ENCODE assay signal across 8 cellular contexts in the genomic region with DNA sequence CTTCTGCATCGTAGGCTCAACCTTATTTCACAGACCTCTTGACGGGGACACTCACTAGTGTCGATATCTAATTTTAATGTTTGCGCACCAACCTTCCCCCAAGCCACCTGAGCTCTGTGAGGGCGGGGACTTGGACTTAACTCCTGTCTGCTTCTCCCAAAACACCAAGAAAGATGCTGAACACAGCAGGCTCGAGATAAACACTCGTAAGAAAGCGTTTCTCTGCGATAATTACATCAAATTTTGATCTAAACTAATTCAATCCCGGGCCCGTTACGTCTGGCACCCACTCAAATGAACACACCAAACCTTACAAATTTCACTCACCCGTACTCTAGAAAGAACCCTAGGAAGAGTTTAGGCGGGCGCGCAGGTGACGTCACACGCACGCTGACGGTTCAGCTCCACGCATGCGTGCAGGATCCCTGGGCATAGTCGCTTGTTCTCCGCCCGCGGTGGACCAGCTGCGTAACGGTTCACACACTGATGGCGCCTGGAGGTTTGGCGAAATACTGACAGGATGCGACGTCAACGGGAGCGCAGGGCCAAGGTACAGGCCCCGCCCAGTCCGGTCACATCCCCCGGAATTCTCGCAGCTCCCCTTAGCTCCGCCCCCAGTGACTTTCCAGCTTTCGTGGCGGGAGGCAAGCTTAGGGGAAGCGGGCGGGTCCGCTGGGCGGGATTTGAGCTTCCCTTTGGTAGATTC. TPM values are rescaled to one million over a fixed set of nuclear protein-coding genes. Genes with fewer than 3 reads are reported as not detected.
DNase-seq lines count a peak whose midpoint lies in the region; ATAC-seq and TF ChIP-seq lines count a peak whose summit lies in the region.

A gene with protein sequence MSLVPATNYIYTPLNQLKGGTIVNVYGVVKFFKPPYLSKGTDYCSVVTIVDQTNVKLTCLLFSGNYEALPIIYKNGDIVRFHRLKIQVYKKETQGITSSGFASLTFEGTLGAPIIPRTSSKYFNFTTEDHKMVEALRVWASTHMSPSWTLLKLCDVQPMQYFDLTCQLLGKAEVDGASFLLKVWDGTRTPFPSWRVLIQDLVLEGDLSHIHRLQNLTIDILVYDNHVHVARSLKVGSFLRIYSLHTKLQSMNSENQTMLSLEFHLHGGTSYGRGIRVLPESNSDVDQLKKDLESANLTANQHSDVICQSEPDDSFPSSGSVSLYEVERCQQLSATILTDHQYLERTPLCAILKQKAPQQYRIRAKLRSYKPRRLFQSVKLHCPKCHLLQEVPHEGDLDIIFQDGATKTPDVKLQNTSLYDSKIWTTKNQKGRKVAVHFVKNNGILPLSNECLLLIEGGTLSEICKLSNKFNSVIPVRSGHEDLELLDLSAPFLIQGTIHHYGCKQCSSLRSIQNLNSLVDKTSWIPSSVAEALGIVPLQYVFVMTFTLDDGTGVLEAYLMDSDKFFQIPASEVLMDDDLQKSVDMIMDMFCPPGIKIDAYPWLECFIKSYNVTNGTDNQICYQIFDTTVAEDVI (minus strand): TSS at position 359 of the 706 bp plus-strand sequence. CDS start 32,652 bp downstream, outside the sequence.

- TF ChIP-seq CTCF in dorsolateral prefrontal cortex (IDR thresholded peaks at IDR 0.05 in 54 of 56, conservative IDR thresholded peaks at IDR 0.05 in 2 of 56; ENCODE audit: low read depth in 1 of 56, partially characterized antibody in 56 of 56) (peak in 21 of 56 donors; percentile 9 to 49 (median 22)), liver (IDR thresholded peaks at IDR 0.05; ENCODE audit: low read depth, low read length, missing input control) (no peak)

- peak within 1 kb of the TSS; percentile 89 for H3K4me3 Mint-ChIP-seq in activated CD4-positive, alpha-beta memory T cell treated with anti-CD3 and anti-CD28 coated beads for 36 hours

- H3K36me3 ChIP-seq in liver (ENCODE audit: control insufficient read depth in 4 of 4, insufficient read depth in 3 of 4, low read depth in 1 of 4, low read length in 3 of 4) = no peaks in the 10 kb centered on the region

- under 1% methylated on average over 45 of the region's 45 CpGs for WGBS in liver

- no peaks in the 10 kb centered on the region for H3K9me3 ChIP-seq in liver (ENCODE audit: control insufficient read depth in 4 of 4, low read length in 3 of 4)

- peak within 1 kb of the TSS; percentile 28 to 93 (median 80) for H3K4me3 ChIP-seq in dorsolateral prefrontal cortex
- H3K4me3 ChIP-seq in liver (ENCODE audit: low read depth in 1 of 3, low read length in 3 of 3) = peak within 1 kb of the TSS; percentile 64 to 86 (median 80)

- H3K36me3 Mint-ChIP-seq in activated CD4-positive, alpha-beta memory T cell treated with anti-CD3 and anti-CD28 coated beads for 36 hours = peaks cover 22% of the 10 kb centered on the region

- H3K9ac ChIP-seq in liver (ENCODE audit: low read depth in 1 of 2, low read length in 2 of 2) = peak within 1 kb of the TSS; percentile 79 to 93

- no peaks in the 10 kb centered on the region for H3K27me3 Mint-ChIP-seq in activated CD4-positive, alpha-beta memory T cell treated with anti-CD3 and anti-CD28 coated beads for 36 hours

- peaks cover 0 to 7% (median 3%) of the 10 kb centered on the region in 4 donors for H3K4me1 ChIP-seq in liver (ENCODE audit: control insufficient read depth in 4 of 4, insufficient read depth in 4 of 4, low read length in 3 of 4)

- no peaks in the 10 kb centered on the region for H3K9me3 Mint-ChIP-seq in activated CD4-positive, alpha-beta memory T cell treated with anti-CD3 and anti-CD28 coated beads for 36 hours

- CTCF ChIA-PET in activated CD4-positive, alpha-beta memory T cell treated with anti-CD3 and anti-CD28 coated beads for 36 hours (lab: Charles Lee) = interaction anchor here (0.6 to 1.5 kb wide), 3 partner anchors 74 to 1305 kb away, joined by 3 to 4 read pairs (median 3); a partner anchor contains a TSS

- POLR2A ChIA-PET in activated CD4-positive, alpha-beta memory T cell treated with anti-CD3 and anti-CD28 coated beads for 36 hours (lab: Charles Lee) = interaction anchor here (0.7 to 1.2 kb wide), 2 partner anchors 14 to 53 kb away, joined by 3 to 4 read pairs; no protein-coding TSS in a partner anchor

- peaks cover 48% of the 10 kb centered on the region for H3K4me1 Mint-ChIP-seq in activated CD4-positive, alpha-beta memory T cell treated with anti-CD3 and anti-CD28 coated beads for 36 hours (ENCODE audit: low read depth)

- intact Hi-C loops in activated CD4-positive, alpha-beta memory T cell treated with anti-CD3 and anti-CD28 coated beads for 36 hours (cut with micrococcal nuclease) = loop anchor here (1.0 to 10.0 kb wide), 2 partner anchors 1182 to 1375 kb away; a partner anchor contains a TSS
- intact Hi-C loops in dorsolateral prefrontal cortex (cut with DNase I) = loop anchor here in 1 of 2 donors (10.0 kb wide), 1 partner anchor 1375 kb away; a partner anchor contains a TSS

- H3K27ac ChIP-seq in dorsolateral prefrontal cortex (peak within 1 kb of the TSS; percentile 46 to 96 (median 88)), liver (ENCODE audit: low read depth in 1 of 2, low read length in 2 of 2) (peak within 1 kb of the TSS; percentile 81 to 86)

- H3K27ac Mint-ChIP-seq in activated CD4-positive, alpha-beta memory T cell treated with anti-CD3 and anti-CD28 coated beads for 36 hours = peak within 1 kb of the TSS; percentile 89

- DNase-seq in CD1c-positive myeloid dendritic cell (ENCODE audit: extremely low spot score) (peak; percentile 99), NCI-H82 treated with DMSO at 0.1 percent for 48 hours (lab: John Stamatoyannopoulos, UW; ENCODE audit: unreplicated experiment) (peak; percentile 97), dorsolateral prefrontal cortex (peak; percentile 98 to 100 (median 99))
- peak; percentile 99 for DNase-seq in activated CD4-positive, alpha-beta memory T cell treated with anti-CD3 and anti-CD28 coated beads for 36 hours
- peak; percentile 98 for DNase-seq in stimulated activated CD4-positive, alpha-beta T cell treated with anti-CD3 and anti-CD28 coated beads, Interleukin-4, amount 100 ng/mL, for 24 hours

- no peaks in the 10 kb centered on the region for H3K27me3 ChIP-seq in dorsolateral prefrontal cortex
- H3K27me3 ChIP-seq in liver (ENCODE audit: control insufficient read depth in 4 of 4, insufficient read depth in 4 of 4, low read length in 3 of 4) = no peaks in the 10 kb centered on the region

- peak; percentile 6 to 31 for TF ChIP-seq RAD21 in liver (IDR thresholded peaks at IDR 0.05)

- ATAC-seq in GM19438 (IDR thresholded peaks at IDR 0.05; ENCODE audit: low read depth, unreplicated experiment) = peak; percentile 100
- peak; percentile 96 for ATAC-seq in HG03575 (IDR thresholded peaks at IDR 0.05; ENCODE audit: extremely low read depth, insufficient number of reproducible peaks, low FRiP score, unreplicated experiment)

TF ChIP-seq in liver, 16 proteins besides CTCF, POLR2A, EP300 and RAD21 (continues in another document):
- TF ChIP-seq HNF4A (conservative IDR thresholded peaks at IDR 0.05) = peak; percentile 59 to 78
- TF ChIP-seq, protein P1, sequence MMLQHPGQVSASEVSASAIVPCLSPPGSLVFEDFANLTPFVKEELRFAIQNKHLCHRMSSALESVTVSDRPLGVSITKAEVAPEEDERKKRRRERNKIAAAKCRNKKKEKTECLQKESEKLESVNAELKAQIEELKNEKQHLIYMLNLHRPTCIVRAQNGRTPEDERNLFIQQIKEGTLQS (IDR thresholded peaks at IDR 0.05) = peak; percentile 32
- peak; percentile 97 for TF ChIP-seq YY1 (IDR thresholded peaks at IDR 0.05)
- peak; percentile 41 for TF ChIP-seq FOXA1 (IDR thresholded peaks at IDR 0.05)
- no peak for TF ChIP-seq FOXA2 (IDR thresholded peaks at IDR 0.05)
- TF ChIP-seq, protein P2, sequence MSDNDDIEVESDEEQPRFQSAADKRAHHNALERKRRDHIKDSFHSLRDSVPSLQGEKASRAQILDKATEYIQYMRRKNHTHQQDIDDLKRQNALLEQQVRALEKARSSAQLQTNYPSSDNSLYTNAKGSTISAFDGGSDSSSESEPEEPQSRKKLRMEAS (IDR thresholded peaks at IDR 0.05) = peak; percentile 82
- TF ChIP-seq, protein P3, sequence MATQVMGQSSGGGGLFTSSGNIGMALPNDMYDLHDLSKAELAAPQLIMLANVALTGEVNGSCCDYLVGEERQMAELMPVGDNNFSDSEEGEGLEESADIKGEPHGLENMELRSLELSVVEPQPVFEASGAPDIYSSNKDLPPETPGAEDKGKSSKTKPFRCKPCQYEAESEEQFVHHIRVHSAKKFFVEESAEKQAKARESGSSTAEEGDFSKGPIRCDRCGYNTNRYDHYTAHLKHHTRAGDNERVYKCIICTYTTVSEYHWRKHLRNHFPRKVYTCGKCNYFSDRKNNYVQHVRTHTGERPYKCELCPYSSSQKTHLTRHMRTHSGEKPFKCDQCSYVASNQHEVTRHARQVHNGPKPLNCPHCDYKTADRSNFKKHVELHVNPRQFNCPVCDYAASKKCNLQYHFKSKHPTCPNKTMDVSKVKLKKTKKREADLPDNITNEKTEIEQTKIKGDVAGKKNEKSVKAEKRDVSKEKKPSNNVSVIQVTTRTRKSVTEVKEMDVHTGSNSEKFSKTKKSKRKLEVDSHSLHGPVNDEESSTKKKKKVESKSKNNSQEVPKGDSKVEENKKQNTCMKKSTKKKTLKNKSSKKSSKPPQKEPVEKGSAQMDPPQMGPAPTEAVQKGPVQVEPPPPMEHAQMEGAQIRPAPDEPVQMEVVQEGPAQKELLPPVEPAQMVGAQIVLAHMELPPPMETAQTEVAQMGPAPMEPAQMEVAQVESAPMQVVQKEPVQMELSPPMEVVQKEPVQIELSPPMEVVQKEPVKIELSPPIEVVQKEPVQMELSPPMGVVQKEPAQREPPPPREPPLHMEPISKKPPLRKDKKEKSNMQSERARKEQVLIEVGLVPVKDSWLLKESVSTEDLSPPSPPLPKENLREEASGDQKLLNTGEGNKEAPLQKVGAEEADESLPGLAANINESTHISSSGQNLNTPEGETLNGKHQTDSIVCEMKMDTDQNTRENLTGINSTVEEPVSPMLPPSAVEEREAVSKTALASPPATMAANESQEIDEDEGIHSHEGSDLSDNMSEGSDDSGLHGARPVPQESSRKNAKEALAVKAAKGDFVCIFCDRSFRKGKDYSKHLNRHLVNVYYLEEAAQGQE (IDR thresholded peaks at IDR 0.05) = peak; percentile 71
- no peak for TF ChIP-seq TAF1 (conservative IDR thresholded peaks at IDR 0.05)

RNA-seq across cellular contexts. Expression of the gene that starts here (rescaled TPM):
- 10 to 100 TPM; 32.7 to 32.8 TPM for total RNA-seq in activated CD4-positive, alpha-beta memory T cell treated with anti-CD3 and anti-CD28 coated beads for 36 hours
- total RNA-seq in dorsolateral prefrontal cortex (10 to 100 TPM; 16.0 to 44.3 (median 29.0) TPM), liver (10 to 100 TPM; 11.5 to 35.5 TPM)
- 1 to 10 TPM; 4.9 to 5.4 TPM for polyA plus RNA-seq in liver

Comparison
In these comparisons a context has a peak if more than half of its experiments do, and no peak if none do; other contexts are left out.
1. Peak in every context shown above with its lines: DNase-seq, ATAC-seq, H3K4me3 ChIP-seq and H3K27ac ChIP-seq.